Comparison of ENCODE assay signal across 8 cellular contexts in genomic region chr6:145963216-145964068, GRCh38. TPM values are rescaled to one million over a fixed set of nuclear protein-coding genes. Genes with fewer than 3 reads are reported as not detected.
DNase-seq lines count a peak whose midpoint lies in the region; ATAC-seq and TF ChIP-seq lines count a peak whose summit lies in the region.

No MANE protein-coding gene starts in this region.

- peak overlapping the region; percentile 85 for H3K4me3 ChIP-seq in ectodermal cell (ENCODE audit: insufficient read depth, low read depth, low read length)

- 1% methylated on average over 43 of the region's 44 CpGs for WGBS in ectodermal cell, 2 experiments

- ATAC-seq in HG02571 (IDR thresholded peaks at IDR 0.05; ENCODE audit: unreplicated experiment) (peak; percentile 30), memory B cell (ENCODE audit: low read depth) (peak; percentile 8)

- H3K4me3 Mint-ChIP-seq in activated CD4-positive, alpha-beta T cell treated with anti-CD3 and anti-CD28 coated beads, Interleukin-2, amount 10 ng/mL, durations not matched to agents 7 days and 5 days: peak overlapping the region; percentile 97
- H3K4me3 Mint-ChIP-seq in memory B cell: peak overlapping the region; percentile 99

- TF ChIP-seq CTCF in GM13976 (IDR thresholded peaks at IDR 0.05; ENCODE audit: borderline replicate concordance, control extremely low read depth, extremely low read depth, insufficient read depth, missing control alignments): no peak

- POLR2A ChIA-PET in activated CD4-positive, alpha-beta T cell treated with anti-CD3 and anti-CD28 coated beads, Interleukin-2, amount 10 ng/mL, durations not matched to agents 7 days and 5 days (lab: Charles Lee): no interaction called here

- in situ Hi-C loops in GM13976 (cut with MboI; ENCODE audit: low sequenced_read_pairs, unreplicated experiment): no loop called here

- H3K27ac Mint-ChIP-seq in activated CD4-positive, alpha-beta T cell treated with anti-CD3 and anti-CD28 coated beads, Interleukin-2, amount 10 ng/mL, durations not matched to agents 7 days and 5 days: peak overlapping the region; percentile 95
- peak overlapping the region; percentile 96 for H3K27ac Mint-ChIP-seq in memory B cell

- H3K36me3 ChIP-seq in ectodermal cell (ENCODE audit: control insufficient read depth, insufficient read depth, low read length): no peaks in the 10 kb centered on the region

- no peaks in the 10 kb centered on the region for H3K27me3 ChIP-seq in ectodermal cell (ENCODE audit: control insufficient read depth, insufficient read depth, low read length, poor library complexity, severe bottlenecking)

- H3K4me1 ChIP-seq in ectodermal cell (ENCODE audit: control insufficient read depth, insufficient read depth, low read length): no peaks in the 10 kb centered on the region

- peak; percentile 61 for DNase-seq in GM13976 (ENCODE audit: low spot score)
- peak; percentile 67 for DNase-seq in NCI-H1092 treated with DMSO at 0.1 percent for 48 hours (lab: John Stamatoyannopoulos, UW)
- peak; percentile 35 for DNase-seq in activated CD4-positive, alpha-beta T cell treated with anti-CD3 and anti-CD28 coated beads, Interleukin-2, amount 10 ng/mL, durations not matched to agents 7 days and 5 days
- peak in 1 of 2 donors; percentile 14 for DNase-seq in memory B cell (ENCODE audit: low spot score in 2 of 2)
- DNase-seq in stimulated activated CD4-positive, alpha-beta T cell treated with anti-CD3 and anti-CD28 coated beads, TNF-alpha, amount 100 ng/mL, for 48 hours (ENCODE audit: low read depth in 3 of 3): peak; percentile 9 to 25 (median 11)
- no peak for DNase-seq in NK-92 treated with Interleukin-12 subunit alpha and Interleukin-12 subunit beta, amount 100 ng/mL, for 24 hours (lab: John Stamatoyannopoulos, UW)

- H3K27ac ChIP-seq in ectodermal cell (ENCODE audit: insufficient read depth, low read depth, low read length, poor library complexity, severe bottlenecking): peak overlapping the region; percentile 82

- H3K9me3 Mint-ChIP-seq in activated CD4-positive, alpha-beta T cell treated with anti-CD3 and anti-CD28 coated beads, Interleukin-2, amount 10 ng/mL, durations not matched to agents 7 days and 5 days: no peaks in the 10 kb centered on the region
- H3K9me3 Mint-ChIP-seq in memory B cell: no peaks in the 10 kb centered on the region

- H3K36me3 Mint-ChIP-seq in activated CD4-positive, alpha-beta T cell treated with anti-CD3 and anti-CD28 coated beads, Interleukin-2, amount 10 ng/mL, durations not matched to agents 7 days and 5 days (ENCODE audit: low read depth): peaks cover 11% of the 10 kb centered on the region
- H3K36me3 Mint-ChIP-seq in memory B cell: no peaks in the 10 kb centered on the region

- H3K9me3 ChIP-seq in ectodermal cell (ENCODE audit: control insufficient read depth, low read length): no peaks in the 10 kb centered on the region

- CTCF ChIA-PET in activated CD4-positive, alpha-beta T cell treated with anti-CD3 and anti-CD28 coated beads, Interleukin-2, amount 10 ng/mL, durations not matched to agents 7 days and 5 days (lab: Charles Lee): interaction anchor here (1.3 kb wide), 1 partner anchor 149 kb away, joined by 3 read pairs; the partner anchor contains the start of gene FBXO30

- no peaks in the 10 kb centered on the region for H3K27me3 Mint-ChIP-seq in activated CD4-positive, alpha-beta T cell treated with anti-CD3 and anti-CD28 coated beads, Interleukin-2, amount 10 ng/mL, durations not matched to agents 7 days and 5 days
- no peaks in the 10 kb centered on the region for H3K27me3 Mint-ChIP-seq in memory B cell

- H3K4me1 Mint-ChIP-seq in activated CD4-positive, alpha-beta T cell treated with anti-CD3 and anti-CD28 coated beads, Interleukin-2, amount 10 ng/mL, durations not matched to agents 7 days and 5 days: peaks cover 34% of the 10 kb centered on the region
- peaks cover 32% of the 10 kb centered on the region for H3K4me1 Mint-ChIP-seq in memory B cell

RNA-seq across cellular contexts. Expression of gene SHPRH, which starts 0.7 kb away (rescaled TPM):
- total RNA-seq in activated CD4-positive, alpha-beta T cell treated with anti-CD3 and anti-CD28 coated beads, Interleukin-2, amount 10 ng/mL, durations not matched to agents 7 days and 5 days: 10 to 100 TPM; 16.5 to 17.8 TPM
- polyA plus RNA-seq in ectodermal cell (2013, experiment 1 of 4): 25.6 TPM
- polyA plus RNA-seq in ectodermal cell (2013, experiment 2 of 4): 23.9 TPM
- polyA plus RNA-seq in ectodermal cell (2013, experiment 3 of 4): 18.7 TPM
- 22.9 TPM for polyA plus RNA-seq in ectodermal cell (2013, experiment 4 of 4)
